Comparison of ENCODE assay signal across 36 cellular contexts in the genomic region with DNA sequence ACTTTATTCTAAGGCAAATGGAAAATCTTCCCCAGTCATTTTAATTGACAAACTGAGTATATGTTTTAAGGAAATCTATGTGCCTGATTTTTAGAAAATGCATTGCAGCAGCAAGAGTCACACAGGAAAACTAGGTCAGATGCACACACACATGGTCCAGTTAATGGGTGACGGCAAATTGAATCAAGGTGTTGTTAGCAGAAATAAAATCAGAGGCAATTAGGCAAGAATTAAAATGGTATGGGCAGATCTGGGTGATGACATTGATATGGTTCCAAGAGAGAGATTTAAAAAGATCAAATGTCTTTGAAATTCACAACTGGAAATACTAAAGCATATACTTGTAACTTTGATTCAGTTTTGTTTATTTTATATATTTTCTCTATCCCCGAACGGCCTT.
"Had no signal": no experiment of that assay in that cellular context is flagged by ENCODE, and none has a peak within 500 bp of the region (broad histone marks: within the 10 kb centered on the region; RNA-seq: fewer than 3 reads in every experiment).

No MANE protein-coding gene starts in this region.

- H3K27me3 ChIP-seq: MG63 had no signal

- H3K27ac ChIP-seq: KMS-11 had no signal

- H3K9me3 ChIP-seq: MG63 had no signal

- H3K4me2 ChIP-seq: KMS-11 had no signal

- DNase-seq: Karpas-422, Kasumi-1, MG63, MM.1S, MV-4-11, NCI-H1048, NCI-H1092, NCI-H1092 treated with DMSO at 0.1 percent for 48 hours, NCI-H1105, NCI-H1105 treated with DMSO at 0.1 percent for 48 hours, NCI-H1417, NCI-H1417 treated with DMSO at 0.1 percent for 48 hours, NCI-H1436, NCI-H1436 treated with DMSO at 0.1 percent for 48 hours, NCI-H146, NCI-H1694, NCI-H1694 treated with DMSO at 0.1 percent for 48 hours, NCI-H187, NCI-H187 treated with DMSO at 0.1 percent for 48 hours, NCI-H1930, NCI-H2029, NCI-H2029 treated with DMSO at 0.1 percent for 48 hours, NCI-H2081, NCI-H2081 treated with DMSO at 0.1 percent for 48 hours, NCI-H2107, NCI-H2171, NCI-H2171 treated with DMSO at 0.1 percent for 48 hours, NCI-H2227 treated with DMSO at 0.1 percent for 48 hours, NCI-H226, NCI-H345, NCI-H446, NCI-H446 treated with DMSO at 0.1 percent for 48 hours, NCI-H510A, NCI-H510A treated with DMSO at 0.1 percent for 48 hours, NCI-H524 had no signal

- H3K36me3 ChIP-seq: MG63 had no signal

- H3K9ac ChIP-seq: KMS-11 had no signal

- H3K4me3 ChIP-seq: MG63 had no signal
